ENCODE assay signal across 8 cellular contexts in the genomic region with DNA sequence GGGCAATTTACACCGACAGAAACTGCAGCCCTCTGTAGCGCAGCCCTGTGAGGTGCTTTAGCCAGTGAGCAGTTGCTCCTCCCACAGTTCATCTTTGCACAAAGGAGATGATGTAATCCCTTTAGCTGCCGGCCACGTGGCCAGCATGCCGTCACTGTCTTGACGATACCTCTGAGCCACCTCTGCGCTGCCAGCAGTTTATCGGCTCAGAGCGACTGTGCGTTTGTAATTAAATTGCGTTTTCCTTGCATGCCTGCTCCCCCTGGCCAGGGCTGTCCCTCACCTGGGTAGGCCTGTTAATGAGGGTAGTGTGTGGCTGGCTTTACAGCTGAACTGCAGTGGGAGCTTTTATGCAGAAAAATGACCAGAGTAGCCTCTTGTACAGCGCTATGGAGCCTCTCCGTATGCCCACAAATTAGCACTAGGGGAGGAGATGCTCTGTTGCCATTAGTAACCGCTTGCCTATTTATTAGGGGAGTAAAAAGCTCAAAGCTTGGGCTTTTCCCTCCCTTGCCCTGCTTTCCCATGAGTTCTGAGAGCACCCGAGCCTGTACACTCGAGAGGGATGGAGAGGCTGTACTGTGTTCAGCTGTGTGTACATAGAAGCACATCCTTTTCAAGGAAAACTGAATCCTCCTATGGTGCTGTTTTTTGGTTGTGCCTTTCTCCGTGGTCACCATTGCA.
DNase-seq lines count a peak whose midpoint lies in the region; ATAC-seq and TF ChIP-seq lines count a peak whose summit lies in the region.

No MANE protein-coding gene starts in this region.

- peaks cover 0 to 4% of the 10 kb centered on the region in 2 donors for H3K36me3 Mint-ChIP-seq in CD14-positive monocyte

- peaks cover 27% of the 10 kb centered on the region for H3K4me1 Mint-ChIP-seq in CD14-positive monocyte

- ATAC-seq in HG03565 (IDR thresholded peaks at IDR 0.05; ENCODE audit: unreplicated experiment): peak; percentile 36

- H3K27ac ChIP-seq in RWPE1 (peak overlapping the region; percentile 3; the same call in 1 of the 2 replicates), ovary (peak overlapping the region; percentile 40 to 65)

- H3K27ac Mint-ChIP-seq in CD14-positive monocyte: peak overlapping the region; percentile 27 to 87 (median 61)

- intact Hi-C loops in CD14-positive monocyte (cut with micrococcal nuclease) (loop anchor here in 1 of 2 donors (10.0 kb wide), 1 partner anchor 95 kb away; no protein-coding TSS in a partner anchor), ovary (cut with DNase I) (loop anchor here in 2 of 4 donors (5.0 to 10.0 kb wide), 2 partner anchors 45 to 98 kb away; no protein-coding TSS in a partner anchor)

- no peaks in the 10 kb centered on the region for H3K9me3 ChIP-seq in ovary

- peak overlapping the region in 1 of 2 donors; percentile 51 for H3K4me3 Mint-ChIP-seq in CD14-positive monocyte

- 15 to 26% (median 22%) methylated on average over 17 of the region's 17 CpGs for WGBS in ovary, 3 donors

- H3K36me3 ChIP-seq in ovary: no peaks in the 10 kb centered on the region

- POLR2A ChIA-PET in RWPE1 (lab: Yijun Ruan, JAX; ENCODE audit: low non-redundant PET): interaction anchor here (0.5 kb wide), 1 partner anchor 23 kb away, joined by 3 read pairs; no protein-coding TSS in a partner anchor

- H3K4me3 ChIP-seq in fibroblast of villous mesenchyme (ENCODE audit: low read depth, low read length): peak overlapping the region; percentile 28
- H3K4me3 ChIP-seq in ovary: peak overlapping the region; percentile 25

- H3K4me1 ChIP-seq in ovary (ENCODE audit: insufficient read depth): peaks cover 5% of the 10 kb centered on the region

- TF ChIP-seq CTCF in CD14-positive monocyte (IDR thresholded peaks at IDR 0.05) (no peak), RWPE1 (conservative IDR thresholded peaks at IDR 0.05; ENCODE audit: low read depth) (no peak), fibroblast of villous mesenchyme (IDR thresholded peaks at IDR 0.05; ENCODE audit: insufficient read depth, low read depth, low read length) (no peak), ovary (IDR thresholded peaks at IDR 0.05) (no peak)

- H3K27me3 ChIP-seq in ovary: no peaks in the 10 kb centered on the region

- no peak for TF ChIP-seq POLR2A in ovary (IDR thresholded peaks at IDR 0.05)

- H3K9me3 Mint-ChIP-seq in CD14-positive monocyte: peaks cover 3 to 13% (median 7%) of the 10 kb centered on the region in 7 donors

- TF ChIP-seq EP300 in ovary (IDR thresholded peaks at IDR 0.05): no peak

- H3K27me3 Mint-ChIP-seq in CD14-positive monocyte (ENCODE audit: low read depth in 3 of 3): no peaks in the 10 kb centered on the region

- CTCF ChIA-PET in RWPE1 (lab: Yijun Ruan, JAX): no interaction called here

- DNase-seq in CD14-positive monocyte (ENCODE audit: low spot score) (no peak), RWPE1 (ENCODE audit: low spot score) (no peak), fibroblast of villous mesenchyme (ENCODE audit: low read depth) (peak; percentile 89), ovary (peak; percentile 80 to 89 (median 84)), MV-4-11 (lab: John Stamatoyannopoulos, UW) (no peak)
- DNase-seq in activated T-cell treated with anti-CD3 and anti-CD28 coated beads, Interleukin-2, amount 50 U/mL, for 48 hours: no peak
- no peak for DNase-seq in activated T-cell treated with anti-CD3 and anti-CD28 coated beads, Interleukin-2, amount 50 U/mL, for 1 hour

Comparison
In these comparisons a context has a peak if more than half of its experiments do, and no peak if none do; other contexts are left out.
1. DNase-seq: peak in fibroblast of villous mesenchyme (single experiment) and ovary (5 of 5); none in CD14-positive monocyte (single experiment), RWPE1 (single experiment), MV-4-11 (single experiment), activated T-cell treated with anti-CD3 and anti-CD28 coated beads, Interleukin-2, amount 50 U/mL, for 48 hours (0 of 2) and activated T-cell treated with anti-CD3 and anti-CD28 coated beads, Interleukin-2, amount 50 U/mL, for 1 hour (single experiment).